ENCODE assay signal across 8 cellular contexts in the genomic region with DNA sequence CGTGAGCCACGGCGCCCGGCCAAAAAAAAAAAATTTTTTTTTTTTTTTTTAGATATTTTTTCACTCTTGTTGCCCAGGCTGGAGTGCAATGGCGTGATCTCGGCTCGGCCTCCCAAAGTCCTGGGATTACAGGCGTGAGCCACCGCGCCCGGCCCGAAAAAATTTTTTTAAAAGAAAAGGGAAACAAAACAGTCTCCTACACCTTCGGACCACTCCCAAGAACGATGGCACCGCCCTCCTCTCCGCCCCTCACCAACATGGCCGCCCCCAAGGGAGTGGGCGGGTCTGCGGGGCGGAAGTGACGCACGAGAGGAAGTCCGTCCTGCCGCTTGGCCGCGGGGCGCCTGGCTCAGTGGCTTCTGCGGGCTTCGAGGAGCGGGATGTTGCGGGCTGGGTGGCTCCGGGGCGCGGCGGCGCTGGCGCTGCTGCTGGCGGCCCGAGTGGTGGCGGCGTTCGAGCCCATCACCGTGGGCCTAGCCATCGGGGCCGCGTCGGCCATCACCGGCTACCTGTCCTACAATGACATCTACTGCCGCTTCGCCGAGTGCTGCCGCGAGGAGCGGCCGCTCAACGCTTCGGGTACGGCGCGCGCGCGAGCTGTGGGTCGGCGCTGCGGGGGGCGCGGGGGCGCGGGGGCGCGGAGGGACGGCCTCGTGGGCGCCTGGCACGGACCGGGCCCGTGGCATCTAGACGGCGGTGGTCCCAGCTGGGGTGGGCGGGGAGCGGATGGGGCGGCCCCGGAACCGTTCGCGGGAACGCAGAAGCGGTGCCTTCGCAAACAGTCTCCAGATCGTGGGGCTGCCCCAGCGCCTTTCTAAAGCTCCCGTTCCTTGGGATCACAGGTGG. TPM values are rescaled to one million over a fixed set of nuclear protein-coding genes. Genes with fewer than 3 reads are reported as not detected.
DNase-seq lines count a peak whose midpoint lies in the region; ATAC-seq and TF ChIP-seq lines count a peak whose summit lies in the region.

A gene with protein sequence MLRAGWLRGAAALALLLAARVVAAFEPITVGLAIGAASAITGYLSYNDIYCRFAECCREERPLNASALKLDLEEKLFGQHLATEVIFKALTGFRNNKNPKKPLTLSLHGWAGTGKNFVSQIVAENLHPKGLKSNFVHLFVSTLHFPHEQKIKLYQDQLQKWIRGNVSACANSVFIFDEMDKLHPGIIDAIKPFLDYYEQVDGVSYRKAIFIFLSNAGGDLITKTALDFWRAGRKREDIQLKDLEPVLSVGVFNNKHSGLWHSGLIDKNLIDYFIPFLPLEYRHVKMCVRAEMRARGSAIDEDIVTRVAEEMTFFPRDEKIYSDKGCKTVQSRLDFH (plus strand): TSS at position 352 of the 846 bp plus-strand sequence. CDS start 29 bp downstream, at position 381.

- no peaks in the 10 kb centered on the region for H3K27me3 ChIP-seq in upper lobe of left lung

- TF ChIP-seq CTCF in GM13976 (IDR thresholded peaks at IDR 0.05; ENCODE audit: borderline replicate concordance, control extremely low read depth, extremely low read depth, insufficient read depth, missing control alignments) (no peak), upper lobe of left lung (IDR thresholded peaks at IDR 0.05) (peak in 2 of 6 experiments; percentile 7 to 14)

- ATAC-seq in HG02870 (IDR thresholded peaks at IDR 0.05; ENCODE audit: unreplicated experiment) (peak; percentile 92), left cardiac atrium (peak; percentile 99 to 100), upper lobe of left lung (ENCODE audit: low FRiP score in 2 of 2) (peak; percentile 95 to 99)

- H3K27ac ChIP-seq in upper lobe of left lung = peak within 1 kb of the TSS; percentile 69 to 92 (median 83)

- H3K9me3 ChIP-seq in upper lobe of left lung = no peaks in the 10 kb centered on the region

- H3K4me1 ChIP-seq in upper lobe of left lung = peaks cover 10 to 30% (median 13%) of the 10 kb centered on the region in 4 donors

- 1% methylated on average over 15 to 38 of the region's 93 CpGs for WGBS in upper lobe of left lung, 2 donors

- in situ Hi-C loops in GM13976 (cut with MboI; ENCODE audit: low sequenced_read_pairs, unreplicated experiment) = no loop called here

- intact Hi-C loops in T-helper 1 cell treated with Interleukin-12 subunit alpha and Interleukin-12 subunit beta and Interleukin-4 antibody, amounts not matched to agents 30 ng/mL and 1 ng/mL, for 36 hours (cut with micrococcal nuclease) = loop anchor here (1.0 to 5.0 kb wide), 7 partner anchors 21 to 692 kb away; partner anchors contain the start of genes C9orf78, GPR107, PTPA and TOR1A
- intact Hi-C loops in left cardiac atrium (cut with DNase I) (no loop called here), posterior vena cava (cut with DNase I) (no loop called here)

- peak in 3 of 4 donors; percentile 29 to 87 (median 43) for TF ChIP-seq POLR2A in upper lobe of left lung (IDR thresholded peaks at IDR 0.05)

- TF ChIP-seq EP300 in upper lobe of left lung (IDR thresholded peaks at IDR 0.05) = no peak

- DNase-seq in GM13976 (ENCODE audit: low spot score) (peak; percentile 95), NCI-H146 treated with DMSO at 0.1 percent for 48 hours (lab: John Stamatoyannopoulos, UW; ENCODE audit: unreplicated experiment) (peak; percentile 62), amniotic epithelial cell (ENCODE audit: low read depth) (peak; percentile 85), left cardiac atrium (peak; percentile 95), posterior vena cava (ENCODE audit: low spot score) (peak; percentile 99), upper lobe of left lung (peak; percentile 91 to 98)

- peak within 1 kb of the TSS; percentile 61 to 97 (median 87) for H3K4me3 ChIP-seq in upper lobe of left lung

- H3K36me3 ChIP-seq in upper lobe of left lung = peaks cover 0 to 11% (median 7%) of the 10 kb centered on the region in 4 donors

RNA-seq across cellular contexts. Expression of the gene that starts here (rescaled TPM):
- total RNA-seq in T-helper 1 cell treated with Interleukin-12 subunit alpha and Interleukin-12 subunit beta and Interleukin-4 antibody, amounts not matched to agents 30 ng/mL and 1 ng/mL, for 36 hours = 28.0 and 30.8 TPM in 2 replicates
- total RNA-seq in left cardiac atrium = 10 to 100 TPM; 11.6 to 12.7 TPM
- total RNA-seq in posterior vena cava = 10 to 100 TPM; 16.9 to 17.5 TPM
- total RNA-seq in upper lobe of left lung = 10 to 100 TPM; 13.0 to 37.4 (median 25.0) TPM

Comparison
In these comparisons a context has a peak if more than half of its experiments do, and no peak if none do; other contexts are left out.
1. Peak in every context shown above with its lines: DNase-seq, ATAC-seq, H3K4me3 ChIP-seq and H3K27ac ChIP-seq.